Comparison of ENCODE assay signal across 14 cellular contexts in genomic region chr7:70165477-70166170, GRCh38.
DNase-seq lines count a peak whose midpoint lies in the region; ATAC-seq and TF ChIP-seq lines count a peak whose summit lies in the region.
"Had no signal": no experiment of that assay in that cellular context is flagged by ENCODE, and none has a peak within 500 bp of the region (broad histone marks: within the 10 kb centered on the region; RNA-seq: fewer than 3 reads in every experiment).

No MANE protein-coding gene starts in this region.

- H3K27ac Mint-ChIP-seq in chondrocyte (ENCODE audit: unreplicated experiment): peak overlapping the region; percentile 45
- H3K27ac Mint-ChIP-seq: CD14-positive monocyte; CD8-positive, alpha-beta T cell; GM23338 had no signal

- no peak overlapping the region for H3K4me3 Mint-ChIP-seq in chondrocyte (ENCODE audit: unreplicated experiment)
- H3K4me3 Mint-ChIP-seq: CD14-positive monocyte; CD8-positive, alpha-beta T cell; GM23338 had no signal

- H3K9me3 Mint-ChIP-seq in chondrocyte (ENCODE audit: low read depth): peaks cover 6% of the 10 kb centered on the region
- H3K9me3 Mint-ChIP-seq: GM23338 had no signal

- intact Hi-C loops in lower lobe of right lung (cut with DNase I): no loop called here
- intact Hi-C loops in upper lobe of right lung (cut with DNase I): no loop called here

- H3K27me3 Mint-ChIP-seq in chondrocyte (ENCODE audit: low read depth): no peaks in the 10 kb centered on the region

- TF ChIP-seq CTCF in chondrocyte (IDR thresholded peaks at IDR 0.05): no peak
- no peak for TF ChIP-seq CTCF in lower lobe of right lung (IDR thresholded peaks at IDR 0.05)
- TF ChIP-seq CTCF in upper lobe of right lung (IDR thresholded peaks at IDR 0.05): no peak

- H3K9me3 ChIP-seq in lower lobe of right lung (no peaks in the 10 kb centered on the region), upper lobe of right lung (peaks cover 9% of the 10 kb centered on the region)

- H3K36me3 ChIP-seq in lower lobe of right lung (no peaks in the 10 kb centered on the region), upper lobe of right lung (no peaks in the 10 kb centered on the region)

- DNase-seq in DMS53 treated with DMSO at 0.1 percent for 48 hours (lab: John Stamatoyannopoulos, UW; ENCODE audit: unreplicated experiment) (peak; percentile 20), chondrocyte (ENCODE audit: low spot score) (no peak), lower lobe of right lung (no peak), upper lobe of right lung (no peak), Kasumi-1 (lab: John Stamatoyannopoulos, UW) (no peak)
- DNase-seq: CD8-positive, alpha-beta T cell; COR-L47; DMS79; H7 had no signal

- H3K27me3 ChIP-seq in lower lobe of right lung (ENCODE audit: low read depth) (no peaks in the 10 kb centered on the region), upper lobe of right lung (no peaks in the 10 kb centered on the region)

- H3K36me3 Mint-ChIP-seq in chondrocyte (ENCODE audit: low read depth): no peaks in the 10 kb centered on the region
- H3K36me3 Mint-ChIP-seq: CD8-positive, alpha-beta T cell had no signal

- peak; percentile 84 to 91 for ATAC-seq in lower lobe of right lung
- ATAC-seq in upper lobe of right lung: peak; percentile 76
- no peak for ATAC-seq in HG02571 (IDR thresholded peaks at IDR 0.05; ENCODE audit: unreplicated experiment)
- ATAC-seq: A549; CD8-positive, alpha-beta T cell; GM12878; GM23338 had no signal

- peak overlapping the region; percentile 48 for H3K27ac ChIP-seq in lower lobe of right lung
- peak overlapping the region; percentile 68 for H3K27ac ChIP-seq in upper lobe of right lung
- H3K27ac ChIP-seq: A549 had no signal

- H3K4me1 ChIP-seq in lower lobe of right lung: no peaks in the 10 kb centered on the region
- no peaks in the 10 kb centered on the region for H3K4me1 ChIP-seq in upper lobe of right lung
- H3K4me1 ChIP-seq: A549 had no signal

- H3K4me1 Mint-ChIP-seq in chondrocyte (ENCODE audit: low read depth): peaks cover 37% of the 10 kb centered on the region
- H3K4me1 Mint-ChIP-seq: CD14-positive monocyte had no signal

- H3K4me3 ChIP-seq in lower lobe of right lung (no peak overlapping the region), upper lobe of right lung (no peak overlapping the region)
- H3K4me3 ChIP-seq: A549, GM12878, GM23338 had no signal
